In genomic region chrX:74195120-74195519, GRCh38 we compare ENCODE assay signal across 30 cellular contexts.
"Had no signal": no experiment of that assay in that cellular context is flagged by ENCODE, and none has a peak within 500 bp of the region (broad histone marks: within the 10 kb centered on the region; RNA-seq: fewer than 3 reads in every experiment).

No MANE protein-coding gene starts in this region.

- H3K27ac Mint-ChIP-seq: activated CD4-positive, alpha-beta memory T cell treated with anti-CD3 and anti-CD28 coated beads for 36 hours; activated CD4-positive, alpha-beta T cell treated with anti-CD3 and anti-CD28 coated beads for 36 hours; activated CD4-positive, alpha-beta T cell treated with anti-CD3 and anti-CD28 coated beads, Interleukin-2, amount 10 ng/mL, durations not matched to agents 24 days and 14 days; activated CD8-positive, alpha-beta memory T cell treated with anti-CD3 and anti-CD28 coated beads, Interleukin-2, amount 10 ng/mL, durations not matched to agents 7 days and 5 days; activated CD8-positive, alpha-beta T cell treated with anti-CD3 and anti-CD28 coated beads, Interleukin-2, amount 10 ng/mL, durations not matched to agents 7 days and 5 days; activated naive CD4-positive, alpha-beta T cell treated with anti-CD3 and anti-CD28 coated beads for 36 hours; activated naive CD4-positive, alpha-beta T cell treated with anti-CD3 and anti-CD28 coated beads, Interleukin-2, amount 50 U/mL, for 72 hours; activated T-helper 1 cell treated with anti-CD3 and anti-CD28 coated beads, Interleukin-12 subunit alpha, Interleukin-12 subunit beta, Interleukin-2, Interleukin-4 antibody, amounts not matched to agents 30 ng/mL and 10 ng/mL and 1 ng/mL, durations not matched to agents 14 hours and 24 hours and 36 hours; activated T-helper 2 cell treated with anti-CD3 and anti-CD28 coated beads, Interferon-gamma antibody, Interleukin-2, Interleukin-4, amounts not matched to agents 10 μg/mL and 5 μg/mL and 100 μg/mL, durations not matched to agents 14 hours and 24 hours and 36 hours; brain; dendritic cell treated with granulocyte-macrophage colony-stimulating factor and Interleukin-4, amounts not matched to agents 40 ng/mL and 50 ng/mL, for 4 days had no signal

- H3K4me1 ChIP-seq: ascending aorta, breast epithelium, esophagus squamous epithelium, gastroesophageal sphincter had no signal

- H3K4me3 ChIP-seq: ascending aorta, breast epithelium, cardiac muscle cell, coronary artery, dorsolateral prefrontal cortex, esophagus squamous epithelium, gastroesophageal sphincter had no signal

- H3K9me3 ChIP-seq: breast epithelium, esophagus squamous epithelium, gastroesophageal sphincter had no signal

- H3K9me3 Mint-ChIP-seq: activated CD4-positive, alpha-beta T cell treated with anti-CD3 and anti-CD28 coated beads, Interleukin-2, amount 10 ng/mL, durations not matched to agents 24 days and 14 days; activated naive CD8-positive, alpha-beta T cell treated with anti-CD3 and anti-CD28 coated beads, Interleukin-2, amount 10 ng/mL, durations not matched to agents 7 days and 5 days; activated T-helper 1 cell treated with anti-CD3 and anti-CD28 coated beads, Interleukin-12 subunit alpha, Interleukin-12 subunit beta, Interleukin-2, Interleukin-4 antibody, amounts not matched to agents 30 ng/mL and 10 ng/mL and 1 ng/mL, durations not matched to agents 14 hours and 24 hours and 36 hours; central memory CD8-positive, alpha-beta T cell had no signal

- H3K4me3 Mint-ChIP-seq: activated CD4-positive, alpha-beta memory T cell treated with anti-CD3 and anti-CD28 coated beads for 36 hours; activated CD4-positive, alpha-beta T cell treated with anti-CD3 and anti-CD28 coated beads for 36 hours; activated CD4-positive, alpha-beta T cell treated with anti-CD3 and anti-CD28 coated beads, Interleukin-2, amount 10 ng/mL, durations not matched to agents 24 days and 14 days; activated CD8-positive, alpha-beta memory T cell treated with anti-CD3 and anti-CD28 coated beads, Interleukin-2, amount 10 ng/mL, durations not matched to agents 7 days and 5 days; activated CD8-positive, alpha-beta T cell treated with anti-CD3 and anti-CD28 coated beads, Interleukin-2, amount 10 ng/mL, durations not matched to agents 7 days and 5 days; activated naive CD4-positive, alpha-beta T cell treated with anti-CD3 and anti-CD28 coated beads for 36 hours; activated naive CD8-positive, alpha-beta T cell treated with anti-CD3 and anti-CD28 coated beads, Interleukin-2, amount 10 ng/mL, durations not matched to agents 7 days and 5 days; activated T-helper 1 cell treated with anti-CD3 and anti-CD28 coated beads, Interleukin-12 subunit alpha, Interleukin-12 subunit beta, Interleukin-2, Interleukin-4 antibody, amounts not matched to agents 30 ng/mL and 10 ng/mL and 1 ng/mL, durations not matched to agents 14 hours and 24 hours and 36 hours; brain; central memory CD8-positive, alpha-beta T cell; dendritic cell treated with granulocyte-macrophage colony-stimulating factor and Interleukin-4, amounts not matched to agents 40 ng/mL and 50 ng/mL, for 4 days had no signal

- H3K36me3 Mint-ChIP-seq: activated CD4-positive, alpha-beta memory T cell treated with anti-CD3 and anti-CD28 coated beads for 36 hours; activated CD8-positive, alpha-beta memory T cell treated with anti-CD3 and anti-CD28 coated beads, Interleukin-2, amount 10 ng/mL, durations not matched to agents 7 days and 5 days had no signal

- DNase-seq: activated CD4-positive, alpha-beta memory T cell treated with anti-CD3 and anti-CD28 coated beads for 36 hours; activated CD4-positive, alpha-beta T cell treated with anti-CD3 and anti-CD28 coated beads for 36 hours; activated CD4-positive, alpha-beta T cell treated with anti-CD3 and anti-CD28 coated beads, Interleukin-2, amount 10 ng/mL, durations not matched to agents 24 days and 14 days; activated CD4-positive, CD25-positive, alpha-beta regulatory T cell; activated CD4-positive, CD25-positive, alpha-beta regulatory T cell treated with anti-CD3 and anti-CD28 coated beads, Interleukin-2, amount 50 U/mL, for 72 hours; activated CD8-positive, alpha-beta memory T cell treated with anti-CD3 and anti-CD28 coated beads, Interleukin-2, amount 10 ng/mL, durations not matched to agents 7 days and 5 days; activated CD8-positive, alpha-beta memory T cell treated with anti-CD3 and anti-CD28 coated beads, Interleukin-2, amount 50 U/mL, for 4 hours; activated CD8-positive, alpha-beta T cell treated with anti-CD3 and anti-CD28 coated beads, Interleukin-2, amount 10 ng/mL, durations not matched to agents 7 days and 5 days; activated effector memory CD4-positive, alpha-beta T cell treated with anti-CD3 and anti-CD28 coated beads, Interleukin-2, amount 50 U/mL, for 16 hours; activated naive CD4-positive, alpha-beta T cell treated with anti-CD3 and anti-CD28 coated beads for 36 hours; activated naive CD8-positive, alpha-beta T cell treated with anti-CD3 and anti-CD28 coated beads, Interleukin-2, amount 10 ng/mL, durations not matched to agents 7 days and 5 days; activated T-cell treated with anti-CD3 and anti-CD28 coated beads, Interleukin-2, amount 50 U/mL, for 1 hour; activated T-cell treated with anti-CD3 and anti-CD28 coated beads, Interleukin-2, amount 50 U/mL, for 48 hours; dorsolateral prefrontal cortex; effector memory CD4-positive, alpha-beta T cell; erythroblast; esophagus squamous epithelium; foreskin melanocyte; T-helper 2 cell had no signal

- H3K4me1 Mint-ChIP-seq: activated CD4-positive, alpha-beta T cell treated with anti-CD3 and anti-CD28 coated beads for 36 hours; activated CD4-positive, alpha-beta T cell treated with anti-CD3 and anti-CD28 coated beads, Interleukin-2, amount 10 ng/mL, durations not matched to agents 24 days and 14 days; activated CD8-positive, alpha-beta memory T cell treated with anti-CD3 and anti-CD28 coated beads, Interleukin-2, amount 10 ng/mL, durations not matched to agents 7 days and 5 days; activated naive CD8-positive, alpha-beta T cell treated with anti-CD3 and anti-CD28 coated beads, Interleukin-2, amount 10 ng/mL, durations not matched to agents 7 days and 5 days; brain; central memory CD8-positive, alpha-beta T cell had no signal

- H3K27me3 Mint-ChIP-seq: activated CD4-positive, alpha-beta memory T cell treated with anti-CD3 and anti-CD28 coated beads for 36 hours; activated CD4-positive, alpha-beta T cell treated with anti-CD3 and anti-CD28 coated beads for 36 hours; activated naive CD8-positive, alpha-beta T cell treated with anti-CD3 and anti-CD28 coated beads, Interleukin-2, amount 10 ng/mL, durations not matched to agents 7 days and 5 days; brain; central memory CD8-positive, alpha-beta T cell; dendritic cell treated with granulocyte-macrophage colony-stimulating factor and Interleukin-4, amounts not matched to agents 40 ng/mL and 50 ng/mL, for 4 days had no signal

- H3K27me3 ChIP-seq: ascending aorta, cardiac muscle cell, esophagus squamous epithelium, gastroesophageal sphincter had no signal

- H3K27ac ChIP-seq: ascending aorta, breast epithelium, cardiac muscle cell, coronary artery, dorsolateral prefrontal cortex, esophagus squamous epithelium, gastroesophageal sphincter had no signal

- H3K36me3 ChIP-seq: ascending aorta, breast epithelium, cardiac muscle cell, esophagus squamous epithelium had no signal
